ENCODE assay signal across 1 cellular context in the genomic region with DNA sequence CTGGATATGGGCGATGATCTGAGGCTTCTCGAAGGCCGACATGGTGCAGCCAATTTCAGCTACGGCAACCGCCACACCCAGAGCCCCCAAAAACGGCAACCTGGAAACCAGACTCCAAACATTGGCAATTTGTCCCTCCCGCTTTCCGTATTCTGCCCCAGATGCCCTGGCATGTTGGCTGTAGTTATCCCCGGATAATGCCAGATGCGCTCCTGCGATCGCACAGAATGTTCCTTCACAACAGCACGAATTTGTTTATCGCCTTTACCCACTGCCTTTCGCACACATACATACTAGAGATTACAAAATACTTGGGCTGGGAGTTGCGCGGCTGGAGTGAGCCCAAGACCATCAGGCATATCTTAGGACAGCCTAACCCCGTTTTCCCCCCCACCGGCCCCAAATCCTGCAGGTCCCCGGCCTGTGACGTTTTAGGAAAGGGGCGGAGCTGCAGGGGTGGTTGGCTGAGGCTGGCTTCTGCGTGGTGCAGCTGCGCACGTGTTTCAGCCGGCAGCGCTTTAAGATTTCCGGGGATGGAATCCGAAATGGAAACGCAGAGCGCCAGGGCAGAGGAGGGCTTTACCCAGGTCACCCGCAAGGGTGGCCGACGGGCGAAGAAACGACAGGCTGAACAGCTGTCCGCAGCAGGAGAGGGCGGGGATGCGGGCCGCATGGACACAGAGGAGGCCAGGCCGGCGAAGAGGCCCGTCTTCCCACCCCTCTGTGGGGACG.
TF ChIP-seq lines count a peak whose summit lies in the region.

A gene (plus strand): TSS at position 487 of the 732 bp plus-strand sequence. CDS start 47 bp downstream, at position 534.

TF ChIP-seq in HepG2, 621 proteins besides CTCF, POLR2A, EP300 and RAD21 (continued from another document and continues in another):
- TF ChIP-seq, protein P1, sequence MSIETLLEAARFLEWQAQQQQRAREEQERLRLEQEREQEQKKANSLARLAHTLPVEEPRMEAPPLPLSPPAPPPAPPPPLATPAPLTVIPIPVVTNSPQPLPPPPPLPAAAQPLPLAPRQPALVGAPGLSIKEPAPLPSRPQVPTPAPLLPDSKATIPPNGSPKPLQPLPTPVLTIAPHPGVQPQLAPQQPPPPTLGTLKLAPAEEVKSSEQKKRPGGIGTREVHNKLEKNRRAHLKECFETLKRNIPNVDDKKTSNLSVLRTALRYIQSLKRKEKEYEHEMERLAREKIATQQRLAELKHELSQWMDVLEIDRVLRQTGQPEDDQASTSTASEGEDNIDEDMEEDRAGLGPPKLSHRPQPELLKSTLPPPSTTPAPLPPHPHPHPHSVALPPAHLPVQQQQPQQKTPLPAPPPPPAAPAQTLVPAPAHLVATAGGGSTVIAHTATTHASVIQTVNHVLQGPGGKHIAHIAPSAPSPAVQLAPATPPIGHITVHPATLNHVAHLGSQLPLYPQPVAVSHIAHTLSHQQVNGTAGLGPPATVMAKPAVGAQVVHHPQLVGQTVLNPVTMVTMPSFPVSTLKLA (IDR thresholded peaks at IDR 0.05): peak; percentile 93
- TF ChIP-seq MXI1 (IDR thresholded peaks at IDR 0.05; ENCODE audit: borderline replicate concordance, low read depth, low read length) (peak; percentile 99), ZBTB7A (CRISPR knock-in tag; IDR thresholded peaks at IDR 0.05) (0 out of 2 replicates have a peak, but pooled peaks have one; percentile 26), ZNF780A (CRISPR knock-in tag; IDR thresholded peaks at IDR 0.05) (0 out of 2 replicates have a peak, but pooled peaks have one; percentile 28), ZSCAN9 (CRISPR knock-in tag; IDR thresholded peaks at IDR 0.05; ENCODE audit: borderline replicate concordance) (peak; percentile 61; the same call in 1 of the 2 replicates), POLR2G (IDR thresholded peaks at IDR 0.05; ENCODE audit: low read depth, low read length) (peak; percentile 90), PAF1 (CRISPR knock-in tag; IDR thresholded peaks at IDR 0.05) (no peak), EZH2 (conservative IDR thresholded peaks at IDR 0.05; ENCODE audit: low read depth, low read length) (no peak), ARNTL (CRISPR knock-in tag; IDR thresholded peaks at IDR 0.05) (peak; percentile 97), ZNF350 (CRISPR knock-in tag; IDR thresholded peaks at IDR 0.05; ENCODE audit: borderline replicate concordance, low read depth) (peak; percentile 98), MAZ (IDR thresholded peaks at IDR 0.05; ENCODE audit: borderline replicate concordance, low read depth, low read length) (peak; percentile 84; the same call in 1 of the 2 replicates), MAZ (CRISPR knock-in tag; IDR thresholded peaks at IDR 0.05; ENCODE audit: low read depth) (peak; percentile 96), ZNF547 (CRISPR knock-in tag; IDR thresholded peaks at IDR 0.05) (peak; percentile 81), NR2C2 (CRISPR knock-in tag; IDR thresholded peaks at IDR 0.05; ENCODE audit: borderline replicate concordance) (peak; percentile 91), ZNF224 (CRISPR knock-in tag; IDR thresholded peaks at IDR 0.05) (peak; percentile 98), SIN3A (IDR thresholded peaks at IDR 0.05; ENCODE audit: borderline replicate concordance, low read depth, low read length) (peak; percentile 98), AGO2 (optimal IDR thresholded peaks at IDR 0.05; ENCODE audit: low read depth, low read length) (peak; percentile 59), REPIN1 (CRISPR knock-in tag; IDR thresholded peaks at IDR 0.05; ENCODE audit: borderline replicate concordance, low read depth) (peak; percentile 91; the same call in 1 of the 2 replicates), ZNF7 (CRISPR knock-in tag; IDR thresholded peaks at IDR 0.05) (no peak), ZNF761 (CRISPR knock-in tag; conservative IDR thresholded peaks at IDR 0.05) (0 out of 2 replicates have a peak, but pooled peaks have one; percentile 53), MAFG (CRISPR knock-in tag; IDR thresholded peaks at IDR 0.05) (0 out of 2 replicates have a peak, but pooled peaks have one; percentile 65), ZNF335 (CRISPR knock-in tag; IDR thresholded peaks at IDR 0.05) (peak; percentile 100), HDAC2 (CRISPR knock-in tag; IDR thresholded peaks at IDR 0.05) (peak; percentile 71)
- TF ChIP-seq, protein P2, sequence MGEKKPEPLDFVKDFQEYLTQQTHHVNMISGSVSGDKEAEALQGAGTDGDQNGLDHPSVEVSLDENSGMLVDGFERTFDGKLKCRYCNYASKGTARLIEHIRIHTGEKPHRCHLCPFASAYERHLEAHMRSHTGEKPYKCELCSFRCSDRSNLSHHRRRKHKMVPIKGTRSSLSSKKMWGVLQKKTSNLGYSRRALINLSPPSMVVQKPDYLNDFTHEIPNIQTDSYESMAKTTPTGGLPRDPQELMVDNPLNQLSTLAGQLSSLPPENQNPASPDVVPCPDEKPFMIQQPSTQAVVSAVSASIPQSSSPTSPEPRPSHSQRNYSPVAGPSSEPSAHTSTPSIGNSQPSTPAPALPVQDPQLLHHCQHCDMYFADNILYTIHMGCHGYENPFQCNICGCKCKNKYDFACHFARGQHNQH (CRISPR knock-in tag; IDR thresholded peaks at IDR 0.05): 0 out of 2 replicates have a peak, but pooled peaks have one; percentile 54
- TF ChIP-seq, protein P3, sequence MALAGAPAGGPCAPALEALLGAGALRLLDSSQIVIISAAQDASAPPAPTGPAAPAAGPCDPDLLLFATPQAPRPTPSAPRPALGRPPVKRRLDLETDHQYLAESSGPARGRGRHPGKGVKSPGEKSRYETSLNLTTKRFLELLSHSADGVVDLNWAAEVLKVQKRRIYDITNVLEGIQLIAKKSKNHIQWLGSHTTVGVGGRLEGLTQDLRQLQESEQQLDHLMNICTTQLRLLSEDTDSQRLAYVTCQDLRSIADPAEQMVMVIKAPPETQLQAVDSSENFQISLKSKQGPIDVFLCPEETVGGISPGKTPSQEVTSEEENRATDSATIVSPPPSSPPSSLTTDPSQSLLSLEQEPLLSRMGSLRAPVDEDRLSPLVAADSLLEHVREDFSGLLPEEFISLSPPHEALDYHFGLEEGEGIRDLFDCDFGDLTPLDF (CRISPR knock-in tag; IDR thresholded peaks at IDR 0.05): peak; percentile 69
- TF ChIP-seq, protein P4, sequence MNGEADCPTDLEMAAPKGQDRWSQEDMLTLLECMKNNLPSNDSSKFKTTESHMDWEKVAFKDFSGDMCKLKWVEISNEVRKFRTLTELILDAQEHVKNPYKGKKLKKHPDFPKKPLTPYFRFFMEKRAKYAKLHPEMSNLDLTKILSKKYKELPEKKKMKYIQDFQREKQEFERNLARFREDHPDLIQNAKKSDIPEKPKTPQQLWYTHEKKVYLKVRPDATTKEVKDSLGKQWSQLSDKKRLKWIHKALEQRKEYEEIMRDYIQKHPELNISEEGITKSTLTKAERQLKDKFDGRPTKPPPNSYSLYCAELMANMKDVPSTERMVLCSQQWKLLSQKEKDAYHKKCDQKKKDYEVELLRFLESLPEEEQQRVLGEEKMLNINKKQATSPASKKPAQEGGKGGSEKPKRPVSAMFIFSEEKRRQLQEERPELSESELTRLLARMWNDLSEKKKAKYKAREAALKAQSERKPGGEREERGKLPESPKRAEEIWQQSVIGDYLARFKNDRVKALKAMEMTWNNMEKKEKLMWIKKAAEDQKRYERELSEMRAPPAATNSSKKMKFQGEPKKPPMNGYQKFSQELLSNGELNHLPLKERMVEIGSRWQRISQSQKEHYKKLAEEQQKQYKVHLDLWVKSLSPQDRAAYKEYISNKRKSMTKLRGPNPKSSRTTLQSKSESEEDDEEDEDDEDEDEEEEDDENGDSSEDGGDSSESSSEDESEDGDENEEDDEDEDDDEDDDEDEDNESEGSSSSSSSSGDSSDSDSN (CRISPR knock-in tag; IDR thresholded peaks at IDR 0.05): peak; percentile 91
- TF ChIP-seq, protein P5, sequence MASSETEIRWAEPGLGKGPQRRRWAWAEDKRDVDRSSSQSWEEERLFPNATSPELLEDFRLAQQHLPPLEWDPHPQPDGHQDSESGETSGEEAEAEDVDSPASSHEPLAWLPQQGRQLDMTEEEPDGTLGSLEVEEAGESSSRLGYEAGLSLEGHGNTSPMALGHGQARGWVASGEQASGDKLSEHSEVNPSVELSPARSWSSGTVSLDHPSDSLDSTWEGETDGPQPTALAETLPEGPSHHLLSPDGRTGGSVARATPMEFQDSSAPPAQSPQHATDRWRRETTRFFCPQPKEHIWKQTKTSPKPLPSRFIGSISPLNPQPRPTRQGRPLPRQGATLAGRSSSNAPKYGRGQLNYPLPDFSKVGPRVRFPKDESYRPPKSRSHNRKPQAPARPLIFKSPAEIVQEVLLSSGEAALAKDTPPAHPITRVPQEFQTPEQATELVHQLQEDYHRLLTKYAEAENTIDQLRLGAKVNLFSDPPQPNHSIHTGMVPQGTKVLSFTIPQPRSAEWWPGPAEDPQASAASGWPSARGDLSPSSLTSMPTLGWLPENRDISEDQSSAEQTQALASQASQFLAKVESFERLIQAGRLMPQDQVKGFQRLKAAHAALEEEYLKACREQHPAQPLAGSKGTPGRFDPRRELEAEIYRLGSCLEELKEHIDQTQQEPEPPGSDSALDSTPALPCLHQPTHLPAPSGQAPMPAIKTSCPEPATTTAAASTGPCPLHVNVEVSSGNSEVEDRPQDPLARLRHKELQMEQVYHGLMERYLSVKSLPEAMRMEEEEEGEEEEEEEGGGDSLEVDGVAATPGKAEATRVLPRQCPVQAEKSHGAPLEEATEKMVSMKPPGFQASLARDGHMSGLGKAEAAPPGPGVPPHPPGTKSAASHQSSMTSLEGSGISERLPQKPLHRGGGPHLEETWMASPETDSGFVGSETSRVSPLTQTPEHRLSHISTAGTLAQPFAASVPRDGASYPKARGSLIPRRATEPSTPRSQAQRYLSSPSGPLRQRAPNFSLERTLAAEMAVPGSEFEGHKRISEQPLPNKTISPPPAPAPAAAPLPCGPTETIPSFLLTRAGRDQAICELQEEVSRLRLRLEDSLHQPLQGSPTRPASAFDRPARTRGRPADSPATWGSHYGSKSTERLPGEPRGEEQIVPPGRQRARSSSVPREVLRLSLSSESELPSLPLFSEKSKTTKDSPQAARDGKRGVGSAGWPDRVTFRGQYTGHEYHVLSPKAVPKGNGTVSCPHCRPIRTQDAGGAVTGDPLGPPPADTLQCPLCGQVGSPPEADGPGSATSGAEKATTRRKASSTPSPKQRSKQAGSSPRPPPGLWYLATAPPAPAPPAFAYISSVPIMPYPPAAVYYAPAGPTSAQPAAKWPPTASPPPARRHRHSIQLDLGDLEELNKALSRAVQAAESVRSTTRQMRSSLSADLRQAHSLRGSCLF (CRISPR knock-in tag; IDR thresholded peaks at IDR 0.05; ENCODE audit: borderline replicate concordance): peak; percentile 46; the same call in 1 of the 2 replicates
- TF ChIP-seq, protein P6, sequence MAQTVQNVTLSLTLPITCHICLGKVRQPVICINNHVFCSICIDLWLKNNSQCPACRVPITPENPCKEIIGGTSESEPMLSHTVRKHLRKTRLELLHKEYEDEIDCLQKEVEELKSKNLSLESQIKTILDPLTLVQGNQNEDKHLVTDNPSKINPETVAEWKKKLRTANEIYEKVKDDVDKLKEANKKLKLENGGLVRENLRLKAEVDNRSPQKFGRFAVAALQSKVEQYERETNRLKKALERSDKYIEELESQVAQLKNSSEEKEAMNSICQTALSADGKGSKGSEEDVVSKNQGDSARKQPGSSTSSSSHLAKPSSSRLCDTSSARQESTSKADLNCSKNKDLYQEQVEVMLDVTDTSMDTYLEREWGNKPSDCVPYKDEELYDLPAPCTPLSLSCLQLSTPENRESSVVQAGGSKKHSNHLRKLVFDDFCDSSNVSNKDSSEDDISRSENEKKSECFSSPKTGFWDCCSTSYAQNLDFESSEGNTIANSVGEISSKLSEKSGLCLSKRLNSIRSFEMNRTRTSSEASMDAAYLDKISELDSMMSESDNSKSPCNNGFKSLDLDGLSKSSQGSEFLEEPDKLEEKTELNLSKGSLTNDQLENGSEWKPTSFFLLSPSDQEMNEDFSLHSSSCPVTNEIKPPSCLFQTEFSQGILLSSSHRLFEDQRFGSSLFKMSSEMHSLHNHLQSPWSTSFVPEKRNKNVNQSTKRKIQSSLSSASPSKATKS (CRISPR knock-in tag; IDR thresholded peaks at IDR 0.05): no peak; the same call in 1 of the 2 replicates
